Comparison of ENCODE assay signal across 26 cellular contexts in the genomic region with DNA sequence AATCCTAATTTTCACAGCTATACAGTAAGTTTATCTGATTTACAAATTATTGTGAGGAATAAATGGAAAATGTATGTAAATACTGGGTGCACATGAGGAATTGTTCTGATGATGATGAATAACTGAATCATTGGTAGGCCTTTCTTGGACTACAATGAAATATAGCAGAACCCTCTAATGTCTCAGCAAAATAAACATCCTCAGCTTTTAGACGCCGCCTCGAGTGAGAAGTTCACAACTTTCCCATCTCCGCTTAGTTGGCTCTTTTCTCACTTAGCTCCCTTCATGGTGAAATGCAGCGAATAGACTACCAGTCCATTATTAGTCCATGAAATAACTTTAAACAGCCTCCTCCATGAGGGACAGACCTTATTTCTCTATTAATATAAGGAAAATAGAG.
DNase-seq lines count a peak whose midpoint lies in the region; ATAC-seq, FAIRE-seq and TF ChIP-seq lines count a peak whose summit lies in the region.
"Had no signal": no experiment of that assay in that cellular context is flagged by ENCODE, and none has a peak within 500 bp of the region (broad histone marks: within the 10 kb centered on the region; RNA-seq: fewer than 3 reads in every experiment).

No MANE protein-coding gene starts in this region.

- H3K4me3 ChIP-seq in ACC112 (ENCODE audit: low read depth, low read length) (no peak overlapping the region), IMR-90 (ENCODE audit: insufficient read depth, low read depth, low read length) (no peak overlapping the region), bronchial epithelial cell (ENCODE audit: low read depth, low read length) (no peak overlapping the region), aorta (ENCODE audit: low read length in 2 of 2) (no peak overlapping the region)
- H3K4me3 ChIP-seq: BLaER1 treated with 17β-estradiol and CSF1 and Interleukin-3, amounts not matched to agents 10 nM and 100 nM; GM12878 had no signal

- ATAC-seq in IMR-90 (ENCODE audit: low read depth) (no peak), HG03097 (IDR thresholded peaks at IDR 0.05; ENCODE audit: low FRiP score, unreplicated experiment) (no peak), aorta (ENCODE audit: low FRiP score) (no peak), GM18505 (IDR thresholded peaks at IDR 0.05; ENCODE audit: unreplicated experiment) (no peak)
- ATAC-seq: GM12878 had no signal

- H2BK20ac ChIP-seq in IMR-90 (ENCODE audit: low read depth, low read length), result no peak overlapping the region

- WGBS in IMR-90 (ENCODE audit: extremely low coverage in 2 of 2, insufficient read length in 1 of 2), 2 experiments, result no CpG with 5 or more reads among the region's 5 CpGs
- WGBS in aorta, 2 donors, result 63 to 64% methylated on average over 5 of the region's 5 CpGs

- no peak overlapping the region for H3K18ac ChIP-seq in IMR-90 (ENCODE audit: low read depth, low read length)

- no peak overlapping the region for H2BK15ac ChIP-seq in IMR-90 (ENCODE audit: low read depth, low read length)

- dilution Hi-C loops in IMR-90 (cut with HindIII; ENCODE audit: low sequenced_read_pairs, unreplicated experiment), result no loop called here

- no peak overlapping the region for H2AK9ac ChIP-seq in IMR-90 (replicated peaks; ENCODE audit: low read depth, low read length, poor library complexity)

- no peaks in the 10 kb centered on the region for H3K27me3 ChIP-seq in ACC112 (ENCODE audit: insufficient read depth, low read length)
- H3K27me3 ChIP-seq in IMR-90 (ENCODE audit: control insufficient read depth, insufficient read depth, low read length), result no peaks in the 10 kb centered on the region
- H3K27me3 ChIP-seq in bronchial epithelial cell (ENCODE audit: control insufficient read depth, insufficient read depth, low read length), result no peaks in the 10 kb centered on the region
- no peaks in the 10 kb centered on the region for H3K27me3 ChIP-seq in aorta (ENCODE audit: control insufficient read depth in 1 of 2, insufficient read depth in 2 of 2, low read length in 1 of 2)
- H3K27me3 ChIP-seq: BE2C; BLaER1 treated with 17β-estradiol and CSF1 and Interleukin-3, amounts not matched to agents 10 nM and 100 nM had no signal

- peaks cover 33% of the 10 kb centered on the region in 2 experiments for H3K79me1 ChIP-seq in IMR-90 (ENCODE audit: low read depth in 1 of 2, low read length in 2 of 2)

- peaks cover 14% of the 10 kb centered on the region for H3K36me3 ChIP-seq in ACC112 (ENCODE audit: insufficient read depth, low read length)
- no peaks in the 10 kb centered on the region for H3K36me3 ChIP-seq in IMR-90 (ENCODE audit: control insufficient read depth, insufficient read depth, low read length)
- H3K36me3 ChIP-seq in bronchial epithelial cell (ENCODE audit: control insufficient read depth, insufficient read depth, low read length), result no peaks in the 10 kb centered on the region
- no peaks in the 10 kb centered on the region for H3K36me3 ChIP-seq in aorta (ENCODE audit: control insufficient read depth in 1 of 2, insufficient read depth in 2 of 2, low read length in 1 of 2)
- H3K36me3 ChIP-seq: BE2C; BLaER1 treated with 17β-estradiol and CSF1 and Interleukin-3, amounts not matched to agents 10 nM and 100 nM had no signal

- H2BK120ac ChIP-seq in IMR-90 (ENCODE audit: low read depth, low read length), result no peak overlapping the region

- no peak overlapping the region for H3K14ac ChIP-seq in IMR-90 (replicated peaks; ENCODE audit: low read depth, low read length)

- H3K9me3 ChIP-seq in IMR-90 (ENCODE audit: control insufficient read depth, insufficient read depth, low read length), result peaks cover 10% of the 10 kb centered on the region
- H3K9me3 ChIP-seq in aorta (ENCODE audit: control insufficient read depth, low read length), result no peaks in the 10 kb centered on the region
- H3K9me3 ChIP-seq: BE2C had no signal

- peaks cover 5% of the 10 kb centered on the region; the same call in 1 of the 2 replicates for H3K9me1 ChIP-seq in IMR-90 (ENCODE audit: insufficient read depth, low read length)

- H3K79me2 ChIP-seq in ACC112 (ENCODE audit: control insufficient read depth, insufficient read depth, low read length, unreplicated experiment), result peaks cover 35% of the 10 kb centered on the region

- H4K91ac ChIP-seq in IMR-90 (ENCODE audit: insufficient read depth, low read depth, low read length), result no peak overlapping the region

- in situ Hi-C loops in IMR-90 (cut with MboI; ENCODE audit: low sequenced_read_pairs), result no loop called here

- H3K4ac ChIP-seq in IMR-90 (ENCODE audit: low read depth, low read length), result no peak overlapping the region

- TF ChIP-seq POLR2A in IMR-90 (IDR thresholded peaks at IDR 0.05; ENCODE audit: low read depth, low read length), result no peak
- TF ChIP-seq POLR2A in GM18505 (IDR thresholded peaks at IDR 0.05; ENCODE audit: borderline replicate concordance, extremely low read depth, insufficient read depth, insufficient read length), result no peak

- H3K9ac ChIP-seq in IMR-90 (ENCODE audit: low read depth, low read length), result no peak overlapping the region
- H3K9ac ChIP-seq: BLaER1 treated with 17β-estradiol and CSF1 and Interleukin-3, amounts not matched to agents 10 nM and 100 nM had no signal

- H3K4me2 ChIP-seq in IMR-90 (ENCODE audit: low read depth, low read length), result no peak overlapping the region
- H3K4me2 ChIP-seq: BLaER1 treated with 17β-estradiol and CSF1 and Interleukin-3, amounts not matched to agents 10 nM and 100 nM had no signal

- intact Hi-C loops in IMR-90 (cut with micrococcal nuclease) (no loop called here), aorta (cut with DNase I) (no loop called here)

- H3K4me1 ChIP-seq in ACC112 (ENCODE audit: control insufficient read depth, insufficient read depth, low read length, unreplicated experiment), result peaks cover 24% of the 10 kb centered on the region
- peaks cover 2% of the 10 kb centered on the region; the same call in 1 of the 2 replicates for H3K4me1 ChIP-seq in IMR-90 (ENCODE audit: control insufficient read depth, insufficient read depth, low read length)
- no peaks in the 10 kb centered on the region for H3K4me1 ChIP-seq in aorta (ENCODE audit: control insufficient read depth in 1 of 2, insufficient read depth in 2 of 2, low read length in 2 of 2)

- no peak overlapping the region for H2AK5ac ChIP-seq in IMR-90 (ENCODE audit: low read depth, low read length)

- CTCF ChIA-PET in IMR-90 (lab: Yijun Ruan, JAX), result no interaction called here

- H4K20me1 ChIP-seq in IMR-90 (ENCODE audit: insufficient read depth, low read length), result peaks cover 8% of the 10 kb centered on the region; the same call in 1 of the 2 replicates
- H4K20me1 ChIP-seq: BLaER1 treated with 17β-estradiol and CSF1 and Interleukin-3, amounts not matched to agents 10 nM and 100 nM had no signal

- H2AFZ ChIP-seq in ACC112 (ENCODE audit: low read length, unreplicated experiment) (no peak overlapping the region), IMR-90 (replicated peaks; ENCODE audit: low read length, poor library complexity) (no peak overlapping the region)

- peak; percentile 7 for DNase-seq in IMR-90
- peak; percentile 40 for DNase-seq in bronchial epithelial cell (ENCODE audit: low read depth)
- DNase-seq in iris pigment epithelial cell (ENCODE audit: low read depth), result peak; percentile 6
- DNase-seq in aorta, result no peak
- DNase-seq in stimulated activated CD4-positive, alpha-beta T cell treated with anti-CD3 and anti-CD28 coated beads, Interleukin-12 subunit alpha, Interleukin-12 subunit beta, amount 100 ng/mL, for 4 hours, result no peak
- DNase-seq: ACHN; AML-193; BE2C; CD4-positive, alpha-beta T cell; CD8-positive, alpha-beta memory T cell; DMS 273 treated with DMSO at 0.1 percent for 48 hours; DMS79; EL; GDM1; GOT3; H7; HCEC 1CT had no signal

- POLR2A ChIA-PET in IMR-90 (lab: Charles Lee; ENCODE audit: unreplicated experiment), result no interaction called here

- H3K23ac ChIP-seq in IMR-90 (ENCODE audit: low read depth, low read length), result no peak overlapping the region

- no TSS peak for BruUV-seq in IMR-90 (replicated peaks; lab: Mats Ljungman, UMichigan)

- H3K27ac ChIP-seq in ACC112 (ENCODE audit: low read depth, low read length), result 0 out of 2 replicates have a peak overlapping the region, but pooled peaks have one; percentile 8
- no peak overlapping the region for H3K27ac ChIP-seq in IMR-90 (ENCODE audit: insufficient read depth, low read length)
- H3K27ac ChIP-seq in aorta (ENCODE audit: low read depth in 1 of 2, low read length in 2 of 2), result no peak overlapping the region
- H3K27ac ChIP-seq: 22Rv1; BLaER1 treated with 17β-estradiol and CSF1 and Interleukin-3, amounts not matched to agents 10 nM and 100 nM had no signal

- H4K5ac ChIP-seq in IMR-90 (ENCODE audit: low read depth, low read length), result no peak overlapping the region

- H4K8ac ChIP-seq in IMR-90 (ENCODE audit: low read depth in 2 of 2, low read length in 2 of 2), result no peak overlapping the region

- H2BK5ac ChIP-seq in IMR-90 (ENCODE audit: low read depth, low read length, poor library complexity, severe bottlenecking), result no peak overlapping the region

- no peak for FAIRE-seq in bronchial epithelial cell (lab: Jason Lieb, UNC)
- FAIRE-seq: A204.1, D721Med, GM12878, GM18507 had no signal

- no peak overlapping the region for H3K56ac ChIP-seq in IMR-90 (ENCODE audit: extremely low read depth, insufficient read depth, low read length)

- TF ChIP-seq CTCF in IMR-90 (conservative IDR thresholded peaks at IDR 0.05; ENCODE audit: low read depth, low read length) (no peak), bronchial epithelial cell (IDR thresholded peaks at IDR 0.05; ENCODE audit: insufficient read depth, low read length, severe bottlenecking) (no peak)

- no peak for TF ChIP-seq RAD21 in IMR-90 (IDR thresholded peaks at IDR 0.05; ENCODE audit: low read length)

TF ChIP-seq in IMR-90, 13 proteins besides CTCF, POLR2A, EP300 and RAD21 (continues in another document):
- TF ChIP-seq RCOR1 (IDR thresholded peaks at IDR 0.05; ENCODE audit: insufficient replicate concordance, low read length) (no peak), MAFK (IDR thresholded peaks at IDR 0.05; ENCODE audit: low read depth, low read length) (no peak), USF2 (IDR thresholded peaks at IDR 0.05; ENCODE audit: low read depth, low read length) (no peak), NFE2L2 (IDR thresholded peaks at IDR 0.05; ENCODE audit: low read depth, low read length) (no peak), SMC3 (IDR thresholded peaks at IDR 0.05; ENCODE audit: low read depth, low read length) (no peak), BHLHE40 (IDR thresholded peaks at IDR 0.05; ENCODE audit: low read depth, low read length) (no peak), MAZ (IDR thresholded peaks at IDR 0.05; ENCODE audit: borderline replicate concordance, low read depth, low read length) (no peak), RFX5 (IDR thresholded peaks at IDR 0.05; ENCODE audit: low read depth, low read length) (no peak), FOS (IDR thresholded peaks at IDR 0.05; ENCODE audit: low read depth, low read length) (no peak)

Comparison
In these comparisons a context has a peak if more than half of its experiments do, and no peak if none do; other contexts are left out.
1. DNase-seq: peak in IMR-90 (single experiment), bronchial epithelial cell (single experiment) and iris pigment epithelial cell (single experiment); none in aorta (0 of 2) and stimulated activated CD4-positive, alpha-beta T cell treated with anti-CD3 and anti-CD28 coated beads, Interleukin-12 subunit alpha, Interleukin-12 subunit beta, amount 100 ng/mL, for 4 hours (single experiment).